In the genomic region with DNA sequence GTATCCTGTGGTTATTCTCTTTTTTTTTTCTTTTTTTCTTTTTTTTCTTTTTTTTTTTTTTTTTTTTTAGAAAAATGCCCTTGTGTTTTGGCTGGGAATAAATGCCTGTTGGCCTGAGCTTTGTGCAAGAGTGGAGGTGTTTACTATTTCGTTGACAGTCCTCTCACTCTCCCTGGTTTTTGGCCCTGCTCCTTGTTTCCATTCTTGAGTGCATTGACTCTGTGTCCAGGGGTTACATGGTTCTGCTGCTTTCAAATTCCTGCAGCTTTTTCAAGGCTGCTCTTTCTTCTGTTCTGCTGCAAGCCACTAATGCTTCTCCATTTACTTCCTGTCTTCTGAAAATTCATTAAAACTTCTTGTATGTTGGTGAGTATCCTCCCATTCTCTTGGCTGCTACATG, we compare ENCODE assay signal across 26 cellular contexts. TPM values are rescaled to one million over a fixed set of nuclear protein-coding genes. Genes with fewer than 3 reads are reported as not detected.
"Had no signal": no experiment of that assay in that cellular context is flagged by ENCODE, and none has a peak within 500 bp of the region (broad histone marks: within the 10 kb centered on the region; RNA-seq: fewer than 3 reads in every experiment).

No MANE protein-coding gene starts in this region.

- H3K36me3 ChIP-seq: brain microvascular endothelial cell, cardiac muscle cell, MG63, SJSA1 had no signal

- DNase-seq: activated B cell treated with CpG ODN at 0.5 μM for 24 hours; activated CD4-positive, alpha-beta T cell treated with anti-CD3 and anti-CD28 coated beads for 1 hour; activated CD4-positive, alpha-beta T cell treated with anti-CD3 and anti-CD28 coated beads, Interleukin-2, amount 10 ng/mL, durations not matched to agents 24 days and 14 days; activated CD4-positive, alpha-beta T cell treated with anti-CD3 and anti-CD28 coated beads, Interleukin-2, amount 50 U/mL, for 48 hours; activated gamma-delta T cell; activated naive CD4-positive, alpha-beta T cell treated with anti-CD3 and anti-CD28 coated beads for 36 hours; activated T-cell treated with anti-CD3 and anti-CD28 coated beads, Interleukin-2, amount 50 U/mL, for 4 hours; brain microvascular endothelial cell; MG63; MV-4-11; NCI-H1092 treated with DMSO at 0.1 percent for 48 hours; NCI-H1417 treated with DMSO at 0.1 percent for 48 hours; NCI-H1694; NCI-H2029; NCI-H2107; NCI-H345; NCI-H510A; NCI-H526 treated with DMSO at 0.1 percent for 48 hours; SW 1271 had no signal

- H3K27ac ChIP-seq: brain microvascular endothelial cell, cardiac muscle cell, SJSA1 had no signal

- ATAC-seq: activated T-cell treated with anti-CD3 and anti-CD28 coated beads, Interleukin-2, amount 50 U/mL, for 4 hours; SK-N-SH treated with all-trans-retinoic acid at 6 μM for 48 hours had no signal

- H3K9me3 Mint-ChIP-seq: activated B cell treated with CpG ODN at 0.5 μM for 24 hours; activated CD4-positive, alpha-beta T cell treated with anti-CD3 and anti-CD28 coated beads, Interleukin-2, amount 10 ng/mL, durations not matched to agents 24 days and 14 days; activated naive CD4-positive, alpha-beta T cell treated with anti-CD3 and anti-CD28 coated beads for 36 hours; activated T-cell treated with anti-CD3 and anti-CD28 coated beads, Interleukin-2, amount 50 U/mL, for 4 hours; activated T-helper 17 cell treated with anti-CD3 and anti-CD28 coated beads, Interleukin-2, amount 50 U/mL, for 72 hours; T-helper 1 cell treated with Interleukin-12 subunit alpha and Interleukin-12 subunit beta and Interleukin-4 antibody, amounts not matched to agents 30 μg/mL and 1 μg/mL, for 36 hours had no signal

- H3K4me3 ChIP-seq: cardiac muscle cell, MG63, SJSA1 had no signal

- H3K36me3 Mint-ChIP-seq: activated naive CD8-positive, alpha-beta T cell had no signal

- H3K4me1 ChIP-seq: SJSA1 had no signal

- H3K27me3 Mint-ChIP-seq: activated CD4-positive, alpha-beta T cell treated with anti-CD3 and anti-CD28 coated beads, Interleukin-2, amount 10 ng/mL, durations not matched to agents 24 days and 14 days had no signal

- H3K27ac Mint-ChIP-seq: activated B cell treated with CpG ODN at 0.5 μM for 24 hours; activated CD4-positive, alpha-beta T cell treated with anti-CD3 and anti-CD28 coated beads, Interleukin-2, amount 10 ng/mL, durations not matched to agents 24 days and 14 days; activated naive CD4-positive, alpha-beta T cell treated with anti-CD3 and anti-CD28 coated beads for 36 hours; activated naive CD8-positive, alpha-beta T cell; activated T-helper 17 cell treated with anti-CD3 and anti-CD28 coated beads, Interleukin-2, amount 50 U/mL, for 72 hours; T-helper 1 cell treated with Interleukin-12 subunit alpha and Interleukin-12 subunit beta and Interleukin-4 antibody, amounts not matched to agents 30 μg/mL and 1 μg/mL, for 36 hours had no signal

- H3K9me3 ChIP-seq: MG63, SJSA1 had no signal

- H3K4me3 Mint-ChIP-seq: activated B cell treated with CpG ODN at 0.5 μM for 24 hours; activated CD4-positive, alpha-beta T cell treated with anti-CD3 and anti-CD28 coated beads, Interleukin-2, amount 10 ng/mL, durations not matched to agents 24 days and 14 days; activated naive CD4-positive, alpha-beta T cell treated with anti-CD3 and anti-CD28 coated beads for 36 hours; activated naive CD8-positive, alpha-beta T cell; activated T-cell treated with anti-CD3 and anti-CD28 coated beads, Interleukin-2, amount 50 U/mL, for 4 hours; activated T-helper 17 cell treated with anti-CD3 and anti-CD28 coated beads, Interleukin-2, amount 50 U/mL, for 72 hours; T-helper 1 cell treated with Interleukin-12 subunit alpha and Interleukin-12 subunit beta and Interleukin-4 antibody, amounts not matched to agents 30 μg/mL and 1 μg/mL, for 36 hours had no signal

- H3K4me1 Mint-ChIP-seq: activated B cell treated with CpG ODN at 0.5 μM for 24 hours; activated CD4-positive, alpha-beta T cell treated with anti-CD3 and anti-CD28 coated beads, Interleukin-2, amount 10 ng/mL, durations not matched to agents 24 days and 14 days; activated T-helper 17 cell treated with anti-CD3 and anti-CD28 coated beads, Interleukin-2, amount 50 U/mL, for 72 hours had no signal

- H3K27me3 ChIP-seq: brain microvascular endothelial cell, cardiac muscle cell, MG63, SJSA1 had no signal

RNA-seq across cellular contexts. Expression of a gene that starts 59.7 kb away (rescaled TPM):
- total RNA-seq: activated naive CD4-positive, alpha-beta T cell treated with anti-CD3 and anti-CD28 coated beads for 36 hours had no signal
- polyA plus RNA-seq: adipose tissue had no signal
